In genomic region chr19:611506-611869, GRCh38 we compare ENCODE assay signal across 8 cellular contexts. TPM values are rescaled to one million over a fixed set of nuclear protein-coding genes. Genes with fewer than 3 reads are reported as not detected.
DNase-seq lines count a peak whose midpoint lies in the region; ATAC-seq, FAIRE-seq and TF ChIP-seq lines count a peak whose summit lies in the region.

No MANE protein-coding gene starts in this region.

- H3K4me1 ChIP-seq in Caco-2 (no peaks in the 10 kb centered on the region), right lobe of liver (no peaks in the 10 kb centered on the region)

- CTCF ChIA-PET in activated CD4-positive, alpha-beta memory T cell treated with anti-CD3 and anti-CD28 coated beads for 36 hours (lab: Charles Lee), result interaction anchor here (1.0 to 2.5 kb wide), 5 partner anchors 17 to 633 kb away, joined by 3 to 8 read pairs (median 4); partner anchors contain the start of gene CDC34
- CTCF ChIA-PET in Caco-2 (lab: Charles Lee) (no interaction called here), Calu3 (lab: Charles Lee) (no interaction called here)

- H3K27me3 Mint-ChIP-seq in activated CD4-positive, alpha-beta memory T cell treated with anti-CD3 and anti-CD28 coated beads for 36 hours, result no peaks in the 10 kb centered on the region
- no peaks in the 10 kb centered on the region for H3K27me3 Mint-ChIP-seq in Caco-2 (ENCODE audit: insufficient read depth, unreplicated experiment)
- no peaks in the 10 kb centered on the region for H3K27me3 Mint-ChIP-seq in Calu3 (ENCODE audit: unreplicated experiment)

- peaks cover 26% of the 10 kb centered on the region for H3K4me1 Mint-ChIP-seq in activated CD4-positive, alpha-beta memory T cell treated with anti-CD3 and anti-CD28 coated beads for 36 hours (ENCODE audit: low read depth)
- H3K4me1 Mint-ChIP-seq in Caco-2 (ENCODE audit: low read depth, unreplicated experiment), result no peaks in the 10 kb centered on the region
- no peaks in the 10 kb centered on the region for H3K4me1 Mint-ChIP-seq in Calu3 (ENCODE audit: low read depth, unreplicated experiment)

- intact Hi-C loops in activated CD4-positive, alpha-beta memory T cell treated with anti-CD3 and anti-CD28 coated beads for 36 hours (cut with micrococcal nuclease), result loop anchor here (1.0 to 2.0 kb wide), 5 partner anchors 22 to 69 kb away; partner anchors contain the start of genes BSG, HCN2 and POLRMT
- intact Hi-C loops in Caco-2 (cut with micrococcal nuclease; ENCODE audit: unreplicated experiment) (no loop called here), Calu3 (cut with micrococcal nuclease; ENCODE audit: unreplicated experiment) (no loop called here), right lobe of liver (cut with DNase I) (no loop called here)

- H3K36me3 Mint-ChIP-seq in activated CD4-positive, alpha-beta memory T cell treated with anti-CD3 and anti-CD28 coated beads for 36 hours, result peaks cover 16% of the 10 kb centered on the region
- H3K36me3 Mint-ChIP-seq in Caco-2 (ENCODE audit: insufficient read depth, unreplicated experiment) (peaks cover 13% of the 10 kb centered on the region), Calu3 (ENCODE audit: insufficient read depth, unreplicated experiment) (peaks cover 7% of the 10 kb centered on the region)

- no peak overlapping the region for H3K27ac ChIP-seq in right lobe of liver

- no peak for FAIRE-seq in frontal cortex (lab: Jason Lieb, UNC)

- no peaks in the 10 kb centered on the region for H3K9me3 Mint-ChIP-seq in activated CD4-positive, alpha-beta memory T cell treated with anti-CD3 and anti-CD28 coated beads for 36 hours
- H3K9me3 Mint-ChIP-seq in Caco-2 (ENCODE audit: unreplicated experiment), result no peaks in the 10 kb centered on the region
- no peaks in the 10 kb centered on the region for H3K9me3 Mint-ChIP-seq in Calu3 (ENCODE audit: low read depth, unreplicated experiment)

- H3K36me3 ChIP-seq in Caco-2 (ENCODE audit: control insufficient read depth, insufficient read depth, low read length) (no peaks in the 10 kb centered on the region), right lobe of liver (no peaks in the 10 kb centered on the region)

- no peak for TF ChIP-seq POLR2A in right lobe of liver (IDR thresholded peaks at IDR 0.05)

- no peak for ATAC-seq in right lobe of liver

- peak overlapping the region; percentile 95 for H3K27ac Mint-ChIP-seq in activated CD4-positive, alpha-beta memory T cell treated with anti-CD3 and anti-CD28 coated beads for 36 hours
- H3K27ac Mint-ChIP-seq in Caco-2 (ENCODE audit: unreplicated experiment) (no peak overlapping the region), Calu3 (ENCODE audit: unreplicated experiment) (no peak overlapping the region)

- H3K4me3 Mint-ChIP-seq in activated CD4-positive, alpha-beta memory T cell treated with anti-CD3 and anti-CD28 coated beads for 36 hours, result peak overlapping the region; percentile 79
- H3K4me3 Mint-ChIP-seq in Caco-2 (ENCODE audit: unreplicated experiment) (no peak overlapping the region), Calu3 (ENCODE audit: low read depth, unreplicated experiment) (no peak overlapping the region)

- WGBS in right lobe of liver (ENCODE audit: insufficient coverage, low coverage, low lambda C conversion rate, missing lambda C conversion rate), result 48% methylated on average over 8 of the region's 12 CpGs

- DNase-seq in HS-5 (ENCODE audit: low read depth) (peak; percentile 57), fibroblast of pulmonary artery (ENCODE audit: low read depth) (peak; percentile 63), frontal cortex (ENCODE audit: low spot score in 2 of 2) (no peak), Caco-2 (no peak), Calu3 (no peak), right lobe of liver (no peak)
- peak; percentile 92 for DNase-seq in activated CD4-positive, alpha-beta memory T cell treated with anti-CD3 and anti-CD28 coated beads for 36 hours
- DNase-seq in stimulated activated CD8-positive, alpha-beta memory T cell treated with anti-CD3 and anti-CD28 coated beads, Interleukin-7, amount 100 ng/mL, for 24 hours (ENCODE audit: low read depth), result peak; percentile 43

- H3K9me3 ChIP-seq in Caco-2 (no peaks in the 10 kb centered on the region), right lobe of liver (no peaks in the 10 kb centered on the region)

- H3K27me3 ChIP-seq in Caco-2 (replicated peaks; ENCODE audit: control insufficient read depth, insufficient read depth, low read length) (no peaks in the 10 kb centered on the region), right lobe of liver (no peaks in the 10 kb centered on the region)

- TF ChIP-seq CTCF in fibroblast of pulmonary artery (IDR thresholded peaks at IDR 0.05; ENCODE audit: low read length, missing control alignments) (no peak), Caco-2 (IDR thresholded peaks at IDR 0.05; ENCODE audit: insufficient read depth in 1 of 2, low read depth in 1 of 2, low read length in 1 of 2, severe bottlenecking in 1 of 2, unreplicated experiment in 1 of 2) (no peak), Calu3 (IDR thresholded peaks at IDR 0.05; ENCODE audit: unreplicated experiment) (no peak), right lobe of liver (IDR thresholded peaks at IDR 0.05) (no peak)

- BruUV-seq in Caco-2 (replicated peaks; lab: Mats Ljungman, UMichigan) (no TSS peak), Calu3 (replicated peaks; lab: Mats Ljungman, UMichigan) (no TSS peak)

- no peak overlapping the region for H3K4me3 ChIP-seq in fibroblast of pulmonary artery (replicated peaks; ENCODE audit: low read depth, low read length)
- H3K4me3 ChIP-seq in Caco-2 (ENCODE audit: low read depth, low read length), result no peak overlapping the region
- no peak overlapping the region for H3K4me3 ChIP-seq in right lobe of liver

- POLR2A ChIA-PET in activated CD4-positive, alpha-beta memory T cell treated with anti-CD3 and anti-CD28 coated beads for 36 hours (lab: Charles Lee), result interaction anchor here (0.7 to 1.5 kb wide), 5 partner anchors 13 to 101 kb away, joined by 3 to 4 read pairs (median 4); partner anchors contain the start of genes POLRMT and RNF126
- POLR2A ChIA-PET in Caco-2 (lab: Charles Lee), result no interaction called here

RNA-seq across cellular contexts. Expression of gene HCN2, which starts 21.8 kb away (rescaled TPM):
- 1 to 10 TPM in 1 of 2 experiments, under 1 TPM in 1; 1.00 to 1.0 TPM for total RNA-seq in activated CD4-positive, alpha-beta memory T cell treated with anti-CD3 and anti-CD28 coated beads for 36 hours
- total RNA-seq in frontal cortex (6.1 TPM), Caco-2 (2022) (2.7 and 3.9 TPM in 2 replicates), Calu3 (2022) (0.09 and 0.32 TPM in 2 replicates), right lobe of liver (under 1 TPM in 5 of 6 experiments, not detected in 1; 0.05 to 0.27 (median 0.09) TPM)

RNA-seq across cellular contexts. Expression of gene POLRMT, which starts 21.8 kb away (rescaled TPM):
- 10 to 100 TPM; 71.5 to 72.5 TPM for total RNA-seq in activated CD4-positive, alpha-beta memory T cell treated with anti-CD3 and anti-CD28 coated beads for 36 hours
- total RNA-seq in frontal cortex (15.9 TPM), Caco-2 (2022) (93.3 and 95.8 TPM in 2 replicates), Calu3 (2022) (51.4 and 57.5 TPM in 2 replicates), right lobe of liver (10 to 100 TPM; 25.9 to 42.9 (median 33.3) TPM)

RNA-seq across cellular contexts. Expression of gene FGF22, which starts 28.2 kb away (rescaled TPM):
- total RNA-seq in activated CD4-positive, alpha-beta memory T cell treated with anti-CD3 and anti-CD28 coated beads for 36 hours, result under 1 TPM in 1 of 2 experiments, not detected in 1; 0.14 TPM
- total RNA-seq in frontal cortex (under 0.01 TPM), Caco-2 (2022) (0.68 TPM in 1 of 2 replicates, not detected in the other), Calu3 (2022) (0.24 and 0.39 TPM in 2 replicates), right lobe of liver (under 1 TPM in 1 of 6 experiments, not detected in 5; 0.15 TPM)

RNA-seq across cellular contexts. Expression of gene BSG, which starts 39.1 kb away (rescaled TPM):
- total RNA-seq in activated CD4-positive, alpha-beta memory T cell treated with anti-CD3 and anti-CD28 coated beads for 36 hours, result 100 to 1,000 TPM; 185 to 205 TPM
- 114 TPM for total RNA-seq in frontal cortex
- total RNA-seq in Caco-2 (2022), result 618 and 656 TPM in 2 replicates
- total RNA-seq in Calu3 (2022), result 354 and 394 TPM in 2 replicates
- 100 to 1,000 TPM in 4 of 6 experiments, 10 to 100 TPM in 2; 88.6 to 369 (median 124) TPM for total RNA-seq in right lobe of liver

RNA-seq across cellular contexts. Expression of gene RNF126, which starts 51.5 kb away (rescaled TPM):
- 10 to 100 TPM; 84.4 to 89.7 TPM for total RNA-seq in activated CD4-positive, alpha-beta memory T cell treated with anti-CD3 and anti-CD28 coated beads for 36 hours
- total RNA-seq in frontal cortex (17.5 TPM), Caco-2 (2022) (74.6 and 77.9 TPM in 2 replicates), Calu3 (2022) (44.8 and 46.4 TPM in 2 replicates), right lobe of liver (10 to 100 TPM; 18.3 to 85.0 (median 28.8) TPM)

Comparison
In these comparisons a context has a peak if more than half of its experiments do, and no peak if none do; other contexts are left out.
1. DNase-seq: peak in HS-5 (single experiment), activated CD4-positive, alpha-beta memory T cell treated with anti-CD3 and anti-CD28 coated beads for 36 hours (single experiment), fibroblast of pulmonary artery (single experiment) and stimulated activated CD8-positive, alpha-beta memory T cell treated with anti-CD3 and anti-CD28 coated beads, Interleukin-7, amount 100 ng/mL, for 24 hours (single experiment); none in frontal cortex (0 of 2), Caco-2 (0 of 2), Calu3 (single experiment) and right lobe of liver (0 of 3).